Comparison of ENCODE assay signal across 1 cellular context in genomic region chr6:147161253-147161973, GRCh38.
TF ChIP-seq lines count a peak whose summit lies in the region.

No MANE protein-coding gene starts in this region.

TF ChIP-seq in K562, 482 proteins besides CTCF, POLR2A, EP300 and RAD21 (continued from another document and continues in another):
- no peak for TF ChIP-seq MGA (IDR thresholded peaks at IDR 0.05)
- no peak for TF ChIP-seq ZBTB1 (CRISPR knock-in tag; IDR thresholded peaks at IDR 0.05; ENCODE audit: borderline replicate concordance, low read depth)
- no peak for TF ChIP-seq HDAC6 (IDR thresholded peaks at IDR 0.05; ENCODE audit: low read depth, low read length)
- TF ChIP-seq, protein P1, sequence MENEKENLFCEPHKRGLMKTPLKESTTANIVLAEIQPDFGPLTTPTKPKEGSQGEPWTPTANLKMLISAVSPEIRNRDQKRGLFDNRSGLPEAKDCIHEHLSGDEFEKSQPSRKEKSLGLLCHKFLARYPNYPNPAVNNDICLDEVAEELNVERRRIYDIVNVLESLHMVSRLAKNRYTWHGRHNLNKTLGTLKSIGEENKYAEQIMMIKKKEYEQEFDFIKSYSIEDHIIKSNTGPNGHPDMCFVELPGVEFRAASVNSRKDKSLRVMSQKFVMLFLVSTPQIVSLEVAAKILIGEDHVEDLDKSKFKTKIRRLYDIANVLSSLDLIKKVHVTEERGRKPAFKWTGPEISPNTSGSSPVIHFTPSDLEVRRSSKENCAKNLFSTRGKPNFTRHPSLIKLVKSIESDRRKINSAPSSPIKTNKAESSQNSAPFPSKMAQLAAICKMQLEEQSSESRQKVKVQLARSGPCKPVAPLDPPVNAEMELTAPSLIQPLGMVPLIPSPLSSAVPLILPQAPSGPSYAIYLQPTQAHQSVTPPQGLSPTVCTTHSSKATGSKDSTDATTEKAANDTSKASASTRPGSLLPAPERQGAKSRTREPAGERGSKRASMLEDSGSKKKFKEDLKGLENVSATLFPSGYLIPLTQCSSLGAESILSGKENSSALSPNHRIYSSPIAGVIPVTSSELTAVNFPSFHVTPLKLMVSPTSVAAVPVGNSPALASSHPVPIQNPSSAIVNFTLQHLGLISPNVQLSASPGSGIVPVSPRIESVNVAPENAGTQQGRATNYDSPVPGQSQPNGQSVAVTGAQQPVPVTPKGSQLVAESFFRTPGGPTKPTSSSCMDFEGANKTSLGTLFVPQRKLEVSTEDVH (IDR thresholded peaks at IDR 0.05; ENCODE audit: low read depth, partially characterized antibody) = no peak
- TF ChIP-seq STAT5A (IDR thresholded peaks at IDR 0.05; ENCODE audit: borderline replicate concordance, low read length) = no peak
- TF ChIP-seq SIRT6 (IDR thresholded peaks at IDR 0.05; ENCODE audit: low read depth, low read length) = no peak
- TF ChIP-seq ZFX (CRISPR knock-in tag; IDR thresholded peaks at IDR 0.05) = no peak
- no peak for TF ChIP-seq OTX1 (CRISPR knock-in tag; IDR thresholded peaks at IDR 0.05)
- no peak for TF ChIP-seq SAFB (IDR thresholded peaks at IDR 0.05; ENCODE audit: borderline replicate concordance, low read depth, low read length)
- TF ChIP-seq ZNF280B (CRISPR knock-in tag; IDR thresholded peaks at IDR 0.05) = no peak
- 0 out of 2 replicates have a peak, but pooled peaks have one; percentile 10 for TF ChIP-seq ZBTB12 (CRISPR knock-in tag; IDR thresholded peaks at IDR 0.05)
- no peak for TF ChIP-seq ETS1 (conservative IDR thresholded peaks at IDR 0.05; ENCODE audit: control insufficient read depth, low read depth, low read length)
- no peak for TF ChIP-seq ZNF12 (CRISPR knock-in tag; IDR thresholded peaks at IDR 0.05)
- no peak for TF ChIP-seq CBFB (CRISPR knock-in tag; IDR thresholded peaks at IDR 0.05)
- no peak for TF ChIP-seq YY1 (IDR thresholded peaks at IDR 0.05; ENCODE audit: borderline replicate concordance in 1 of 3, control insufficient read depth in 1 of 3, extremely low read depth in 1 of 3, insufficient read depth in 3 of 3, insufficient read length in 1 of 3, insufficient replicate concordance in 2 of 3, low read depth in 1 of 3, low read length in 2 of 3)
- no peak for TF ChIP-seq PBX2 (CRISPR knock-in tag; IDR thresholded peaks at IDR 0.05; ENCODE audit: low read depth)
- 0 out of 2 replicates have a peak, but pooled peaks have one; percentile 5 for TF ChIP-seq PBX2 (tag; conservative IDR thresholded peaks at IDR 0.05; ENCODE audit: low read depth)
- TF ChIP-seq, protein P2, sequence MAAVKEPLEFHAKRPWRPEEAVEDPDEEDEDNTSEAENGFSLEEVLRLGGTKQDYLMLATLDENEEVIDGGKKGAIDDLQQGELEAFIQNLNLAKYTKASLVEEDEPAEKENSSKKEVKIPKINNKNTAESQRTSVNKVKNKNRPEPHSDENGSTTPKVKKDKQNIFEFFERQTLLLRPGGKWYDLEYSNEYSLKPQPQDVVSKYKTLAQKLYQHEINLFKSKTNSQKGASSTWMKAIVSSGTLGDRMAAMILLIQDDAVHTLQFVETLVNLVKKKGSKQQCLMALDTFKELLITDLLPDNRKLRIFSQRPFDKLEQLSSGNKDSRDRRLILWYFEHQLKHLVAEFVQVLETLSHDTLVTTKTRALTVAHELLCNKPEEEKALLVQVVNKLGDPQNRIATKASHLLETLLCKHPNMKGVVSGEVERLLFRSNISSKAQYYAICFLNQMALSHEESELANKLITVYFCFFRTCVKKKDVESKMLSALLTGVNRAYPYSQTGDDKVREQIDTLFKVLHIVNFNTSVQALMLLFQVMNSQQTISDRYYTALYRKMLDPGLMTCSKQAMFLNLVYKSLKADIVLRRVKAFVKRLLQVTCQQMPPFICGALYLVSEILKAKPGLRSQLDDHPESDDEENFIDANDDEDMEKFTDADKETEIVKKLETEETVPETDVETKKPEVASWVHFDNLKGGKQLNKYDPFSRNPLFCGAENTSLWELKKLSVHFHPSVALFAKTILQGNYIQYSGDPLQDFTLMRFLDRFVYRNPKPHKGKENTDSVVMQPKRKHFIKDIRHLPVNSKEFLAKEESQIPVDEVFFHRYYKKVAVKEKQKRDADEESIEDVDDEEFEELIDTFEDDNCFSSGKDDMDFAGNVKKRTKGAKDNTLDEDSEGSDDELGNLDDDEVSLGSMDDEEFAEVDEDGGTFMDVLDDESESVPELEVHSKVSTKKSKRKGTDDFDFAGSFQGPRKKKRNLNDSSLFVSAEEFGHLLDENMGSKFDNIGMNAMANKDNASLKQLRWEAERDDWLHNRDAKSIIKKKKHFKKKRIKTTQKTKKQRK (IDR thresholded peaks at IDR 0.05; ENCODE audit: borderline replicate concordance, low read depth, low read length) = no peak
- no peak for TF ChIP-seq SMAD1 (IDR thresholded peaks at IDR 0.05; ENCODE audit: low read depth, low read length, partially characterized antibody)
- TF ChIP-seq GATAD2B (IDR thresholded peaks at IDR 0.05; ENCODE audit: borderline replicate concordance) = no peak
- TF ChIP-seq NFE2 (IDR thresholded peaks at IDR 0.05; ENCODE audit: low read depth) = no peak
- TF ChIP-seq DMBX1 (CRISPR knock-in tag; IDR thresholded peaks at IDR 0.05; ENCODE audit: borderline replicate concordance) = peak; percentile 88
- TF ChIP-seq FOXK2 (conservative IDR thresholded peaks at IDR 0.05 in 1 of 2, IDR thresholded peaks at IDR 0.05 in 1 of 2; ENCODE audit: low read depth in 2 of 2) = 0 out of 4 replicates have a peak, but pooled peaks of 1 of the 2 experiments have one; percentile 13
